ENCODE assay signal across 25 cellular contexts in genomic region chr9:137631608-137632431, GRCh38. TPM values are rescaled to one million over a fixed set of nuclear protein-coding genes. Genes with fewer than 3 reads are reported as not detected.
DNase-seq lines count a peak whose midpoint lies in the region; ATAC-seq, FAIRE-seq and TF ChIP-seq lines count a peak whose summit lies in the region.
"Had no signal": no experiment of that assay in that cellular context is flagged by ENCODE, and none has a peak within 500 bp of the region (broad histone marks: within the 10 kb centered on the region; RNA-seq: fewer than 3 reads in every experiment).

No MANE protein-coding gene starts in this region.

- DNase-seq in HepG2 (ENCODE audit: low spot score) (no peak), right lobe of liver (no peak), WTC11 (ENCODE audit: low spot score) (no peak), naive B cell (no peak), HPDE6-E6E7 (ENCODE audit: extremely low spot score) (no peak), H4 (ENCODE audit: low spot score) (no peak), hepatic stellate cell (ENCODE audit: low spot score) (no peak)
- DNase-seq: activated CD4-positive, alpha-beta memory T cell treated with anti-CD3 and anti-CD28 coated beads, Interleukin-2, amount 10 ng/mL, durations not matched to agents 7 days and 5 days; activated gamma-delta T cell treated with Interleukin-2 at 50 U/mL for 16 hours; amniotic stem cell; naive thymus-derived CD4-positive, alpha-beta T cell; NCI-H1092; NCI-H1930; NCI-H345; RPMI8226; T1000 had no signal

- H3K9me3 Mint-ChIP-seq in WTC11 (no peaks in the 10 kb centered on the region), naive B cell (no peaks in the 10 kb centered on the region)
- H3K9me3 Mint-ChIP-seq: activated CD4-positive, alpha-beta memory T cell treated with anti-CD3 and anti-CD28 coated beads, Interleukin-2, amount 10 ng/mL, durations not matched to agents 7 days and 5 days; naive thymus-derived CD4-positive, alpha-beta T cell had no signal

- H3K9me3 ChIP-seq in HepG2 (ENCODE audit: low read length) = no peaks in the 10 kb centered on the region
- H3K9me3 ChIP-seq in right lobe of liver = no peaks in the 10 kb centered on the region
- H3K9me3 ChIP-seq: breast epithelium, suprapubic skin had no signal

- peaks cover 48% of the 10 kb centered on the region for H3K4me1 Mint-ChIP-seq in WTC11
- peaks cover 50 to 74% (median 67%) of the 10 kb centered on the region in 3 donors for H3K4me1 Mint-ChIP-seq in naive B cell

- no peak overlapping the region for H3K4me3 Mint-ChIP-seq in WTC11
- peak overlapping the region in 5 of 8 donors; percentile 13 to 42 (median 33) for H3K4me3 Mint-ChIP-seq in naive B cell
- H3K4me3 Mint-ChIP-seq: activated CD4-positive, alpha-beta memory T cell treated with anti-CD3 and anti-CD28 coated beads, Interleukin-2, amount 10 ng/mL, durations not matched to agents 7 days and 5 days had no signal

- H3K27ac ChIP-seq in HepG2 (ENCODE audit: extremely low read length, insufficient read depth, low read length) (no peak overlapping the region), right lobe of liver (no peak overlapping the region)
- H3K27ac ChIP-seq: C4-2B, coronary artery, KMS-11, parathyroid adenoma had no signal

- H3K4me3 ChIP-seq in HepG2 (replicated peaks in 1 of 3; ENCODE audit: insufficient read depth in 1 of 3, low read depth in 2 of 3, low read length in 3 of 3) = no peak overlapping the region
- no peak overlapping the region for H3K4me3 ChIP-seq in right lobe of liver
- H3K4me3 ChIP-seq: coronary artery, suprapubic skin had no signal

- H3K79me2 ChIP-seq in HepG2 (ENCODE audit: insufficient read depth, low read length) = peaks cover 80% of the 10 kb centered on the region

- no peak for TF ChIP-seq POLR2A in HepG2 (IDR thresholded peaks at IDR 0.05; ENCODE audit: insufficient read depth in 1 of 2, low read depth in 2 of 2, low read length in 2 of 2)
- TF ChIP-seq POLR2A in right lobe of liver (IDR thresholded peaks at IDR 0.05) = no peak

- BruUV-seq in HepG2 (replicated peaks; lab: Mats Ljungman, UMichigan) = no TSS peak

- no peak overlapping the region for H3K4me2 ChIP-seq in HepG2 (ENCODE audit: low read depth, low read length)
- H3K4me2 ChIP-seq: KMS-11 had no signal

- H3K27me3 Mint-ChIP-seq in WTC11 (ENCODE audit: low read depth) = no peaks in the 10 kb centered on the region
- H3K27me3 Mint-ChIP-seq in naive B cell = no peaks in the 10 kb centered on the region
- H3K27me3 Mint-ChIP-seq: activated CD4-positive, alpha-beta memory T cell treated with anti-CD3 and anti-CD28 coated beads, Interleukin-2, amount 10 ng/mL, durations not matched to agents 7 days and 5 days; naive thymus-derived CD4-positive, alpha-beta T cell had no signal

- in situ Hi-C loops in HepG2 (cut with HindIII; ENCODE audit: extremely low pct_ligation_motif_present, low pct_unique_long_range_greater_than_20kb) = no loop called here

- H3K4me1 ChIP-seq in HepG2 (ENCODE audit: insufficient read depth, low read length) (peaks cover 35% of the 10 kb centered on the region), right lobe of liver (peaks cover 0 to 43% (median 8%) of the 10 kb centered on the region in 4 donors)

- TF ChIP-seq RAD21 in HepG2 (CRISPR knock-in tag; IDR thresholded peaks at IDR 0.05) = no peak

- H3K9ac ChIP-seq in HepG2 (ENCODE audit: insufficient read depth, low read depth, low read length) = no peak overlapping the region
- H3K9ac ChIP-seq: KMS-11, parathyroid adenoma had no signal

- 75% methylated on average over 16 of the region's 16 CpGs for WGBS in HepG2 (ENCODE audit: low lambda C conversion rate)
- WGBS in right lobe of liver (ENCODE audit: insufficient coverage, low coverage, low lambda C conversion rate, missing lambda C conversion rate) = 62% methylated on average over 11 of the region's 16 CpGs

- CTCF ChIA-PET in HepG2 (lab: Yijun Ruan, JAX; ENCODE audit: low intra/inter-chr PET ratio, low total read pairs) (no interaction called here), WTC11 (lab: Charles Lee) (interaction anchor here (1.6 to 1.9 kb wide), 2 partner anchors 41 to 64 kb away, joined by 5 read pairs; no protein-coding TSS in a partner anchor)

- intact Hi-C loops in HepG2 (cut with micrococcal nuclease; ENCODE audit: unreplicated experiment) (no loop called here), right lobe of liver (cut with DNase I) (no loop called here)

- H3K27me3 ChIP-seq in HepG2 (ENCODE audit: control insufficient read depth in 1 of 2, insufficient read depth in 2 of 2, low read length in 2 of 2) (no peaks in the 10 kb centered on the region), right lobe of liver (no peaks in the 10 kb centered on the region)
- H3K27me3 ChIP-seq: breast epithelium, suprapubic skin had no signal

- H3K36me3 Mint-ChIP-seq in WTC11 (peaks cover 3% of the 10 kb centered on the region; the same call in 1 of the 2 replicates), naive B cell (peaks cover 0 to 7% of the 10 kb centered on the region in 2 donors)

- POLR2A ChIA-PET in HepG2 (lab: Yijun Ruan, JAX) = no interaction called here
- POLR2A ChIA-PET in WTC11 (lab: Charles Lee) = no interaction called here

- H3K27ac Mint-ChIP-seq in WTC11 (peak overlapping the region; percentile 88), naive B cell (peak overlapping the region; percentile 61 to 81 (median 68))
- H3K27ac Mint-ChIP-seq: activated CD4-positive, alpha-beta memory T cell treated with anti-CD3 and anti-CD28 coated beads, Interleukin-2, amount 10 ng/mL, durations not matched to agents 7 days and 5 days had no signal

- no peak overlapping the region for H2AFZ ChIP-seq in HepG2 (ENCODE audit: low read length)
- H2AFZ ChIP-seq: parathyroid adenoma had no signal

- no peak for TF ChIP-seq CTCF in HepG2 (CRISPR knock-in tag; IDR thresholded peaks at IDR 0.05)
- TF ChIP-seq CTCF in right lobe of liver (IDR thresholded peaks at IDR 0.05) = no peak
- TF ChIP-seq CTCF in WTC11 (IDR thresholded peaks at IDR 0.05) = no peak

- no peak for FAIRE-seq in HepG2 (lab: Jason Lieb, UNC)
- FAIRE-seq: endometrium, urothelium cell line had no signal

- H3K36me3 ChIP-seq in HepG2 (replicated peaks in 1 of 2; ENCODE audit: control insufficient read depth in 1 of 2, insufficient read depth in 2 of 2, low read length in 2 of 2) (peaks cover 0 to 1% of the 10 kb centered on the region in 2 experiments; a peak in 2 of 5 replicates), right lobe of liver (no peaks in the 10 kb centered on the region)
- H3K36me3 ChIP-seq: breast epithelium, suprapubic skin had no signal

- TF ChIP-seq EP300 in HepG2 (IDR thresholded peaks at IDR 0.05; ENCODE audit: low read depth in 2 of 2, low read length in 2 of 2) (no peak), HepG2 (CRISPR knock-in tag; IDR thresholded peaks at IDR 0.05; ENCODE audit: borderline replicate concordance) (no peak)

- peaks cover 25% of the 10 kb centered on the region for H4K20me1 ChIP-seq in HepG2 (ENCODE audit: insufficient read depth, low read length)

- ATAC-seq in HepG2 (no peak; the same call in 2 of the 3 replicates), right lobe of liver (no peak), WTC11 (no peak), naive B cell (ENCODE audit: low read depth in 2 of 2) (no peak), HG02970 (IDR thresholded peaks at IDR 0.05; ENCODE audit: low FRiP score, unreplicated experiment) (no peak)
- ATAC-seq: naive thymus-derived CD4-positive, alpha-beta T cell had no signal

RNA-seq across cellular contexts. Expression of gene EHMT1, which starts 13.0 kb away (rescaled TPM):
- 19.2 and 23.0 TPM in 2 replicates for total RNA-seq in HepG2 (2016; rRNA removed; fragmentation: Illumina TruSeq; extraction: Trizol)
- total RNA-seq in HepG2 (2016; cell fraction: cytosol; rRNA removed; fragmentation: Illumina TruSeq; extraction: Trizol; ENCODE audit: low read depth) = 32.6 and 34.0 TPM in 2 replicates
- 15.2 and 25.2 TPM in 2 replicates for total RNA-seq in HepG2 (2016; cell fraction: insoluble cytoplasmic fraction; rRNA removed; fragmentation: Illumina TruSeq; extraction: Trizol)
- total RNA-seq in HepG2 (2016; cell fraction: membrane; rRNA removed; fragmentation: Illumina TruSeq; extraction: Trizol) = 17.9 and 21.2 TPM in 2 replicates
- 21.3 and 28.8 TPM in 2 replicates for total RNA-seq in HepG2 (2016; cell fraction: nucleus; rRNA removed; fragmentation: Illumina TruSeq; extraction: Trizol)
- 27.1 and 32.7 TPM in 2 replicates for polyA plus RNA-seq in HepG2 (2011; rRNA removed)
- 15.3 and 21.9 TPM in 2 replicates for polyA plus RNA-seq in HepG2 (2011; cell fraction: cytosol; rRNA removed)
- 115 and 134 TPM in 2 replicates for polyA plus RNA-seq in HepG2 (2011; cell fraction: nucleus; rRNA removed)
- polyA plus RNA-seq in HepG2 (2012) = 23.7 and 24.3 TPM in 2 replicates
- polyA plus RNA-seq in HepG2 (2016; cell fraction: cytosol; fragmentation: Illumina TruSeq; extraction: Trizol; ENCODE audit: low read depth) = 2.4 TPM in 2 replicates
- 15.9 and 22.8 TPM in 2 replicates for polyA plus RNA-seq in HepG2 (2016; cell fraction: insoluble cytoplasmic fraction; fragmentation: Illumina TruSeq; extraction: Trizol; ENCODE audit: low read depth)
- 6.3 and 6.9 TPM in 2 replicates for polyA plus RNA-seq in HepG2 (2016; cell fraction: membrane; fragmentation: Illumina TruSeq; extraction: Trizol; ENCODE audit: low read depth)
- 70.5 and 71.6 TPM in 2 replicates for polyA plus RNA-seq in HepG2 (2016; cell fraction: nucleus; fragmentation: Illumina TruSeq; extraction: Trizol; ENCODE audit: insufficient read depth, low read depth)
- polyA minus RNA-seq in HepG2 (2011; rRNA and poly(A)+ RNA removed; ENCODE audit: low replicate concordance) = 74.8 and 208 TPM in 2 replicates
- 20.1 and 23.4 TPM in 2 replicates for polyA minus RNA-seq in HepG2 (2011; cell fraction: cytosol; rRNA and poly(A)+ RNA removed)
- polyA minus RNA-seq in HepG2 (2011; cell fraction: nucleus; rRNA and poly(A)+ RNA removed) = 41.9 and 46.2 TPM in 2 replicates
- total RNA-seq in right lobe of liver = 10 to 100 TPM; 26.8 to 51.9 (median 36.7) TPM
- total RNA-seq in WTC11 (2021) = 152 to 170 TPM (median 154 TPM) in 3 replicates
- polyA plus RNA-seq in naive B cell (ENCODE audit: low read depth in 6 of 6) = 10 to 100 TPM in 5 of 6 donors, 1 to 10 TPM in 1; 6.7 to 45.0 (median 31.5) TPM
- total RNA-seq in H4 (2014; rRNA removed; shearing (Covaris generic)) = 18.6 and 19.5 TPM in 2 replicates

RNA-seq across cellular contexts. Expression of gene ARRDC1, which starts 26.3 kb away (rescaled TPM):
- 13.4 and 21.7 TPM in 2 replicates for total RNA-seq in HepG2 (2016; rRNA removed; fragmentation: Illumina TruSeq; extraction: Trizol)
- 8.4 and 10.0 TPM in 2 replicates for total RNA-seq in HepG2 (2016; cell fraction: cytosol; rRNA removed; fragmentation: Illumina TruSeq; extraction: Trizol; ENCODE audit: low read depth)
- total RNA-seq in HepG2 (2016; cell fraction: insoluble cytoplasmic fraction; rRNA removed; fragmentation: Illumina TruSeq; extraction: Trizol) = 12.6 and 23.4 TPM in 2 replicates
- total RNA-seq in HepG2 (2016; cell fraction: membrane; rRNA removed; fragmentation: Illumina TruSeq; extraction: Trizol) = 8.5 and 10.9 TPM in 2 replicates
- 14.0 and 15.0 TPM in 2 replicates for total RNA-seq in HepG2 (2016; cell fraction: nucleus; rRNA removed; fragmentation: Illumina TruSeq; extraction: Trizol)
- 44.4 and 50.9 TPM in 2 replicates for polyA plus RNA-seq in HepG2 (2011; rRNA removed)
- 23.8 and 38.3 TPM in 2 replicates for polyA plus RNA-seq in HepG2 (2011; cell fraction: cytosol; rRNA removed)
- polyA plus RNA-seq in HepG2 (2011; cell fraction: nucleus; rRNA removed) = 240 and 305 TPM in 2 replicates
- 16.2 and 19.0 TPM in 2 replicates for polyA plus RNA-seq in HepG2 (2012)
- polyA plus RNA-seq in HepG2 (2016; cell fraction: cytosol; fragmentation: Illumina TruSeq; extraction: Trizol; ENCODE audit: low read depth) = 5.5 and 7.1 TPM in 2 replicates
- polyA plus RNA-seq in HepG2 (2016; cell fraction: insoluble cytoplasmic fraction; fragmentation: Illumina TruSeq; extraction: Trizol; ENCODE audit: low read depth) = 13.7 and 16.1 TPM in 2 replicates
- polyA plus RNA-seq in HepG2 (2016; cell fraction: membrane; fragmentation: Illumina TruSeq; extraction: Trizol; ENCODE audit: low read depth) = 6.1 and 7.5 TPM in 2 replicates
- 53.7 and 57.4 TPM in 2 replicates for polyA plus RNA-seq in HepG2 (2016; cell fraction: nucleus; fragmentation: Illumina TruSeq; extraction: Trizol; ENCODE audit: insufficient read depth, low read depth)
- polyA minus RNA-seq in HepG2 (2011; rRNA and poly(A)+ RNA removed; ENCODE audit: low replicate concordance) = 48.5 and 187 TPM in 2 replicates
- 10.7 and 12.0 TPM in 2 replicates for polyA minus RNA-seq in HepG2 (2011; cell fraction: cytosol; rRNA and poly(A)+ RNA removed)
- polyA minus RNA-seq in HepG2 (2011; cell fraction: nucleus; rRNA and poly(A)+ RNA removed) = 32.6 and 32.9 TPM in 2 replicates
- total RNA-seq in right lobe of liver = 10 to 100 TPM; 19.1 to 45.0 (median 25.2) TPM
- 41.2 to 48.3 TPM (median 41.3 TPM) in 3 replicates for total RNA-seq in WTC11 (2021)
- 10 to 100 TPM; 30.3 to 65.5 (median 40.0) TPM for polyA plus RNA-seq in naive B cell (ENCODE audit: low read depth in 6 of 6)
- total RNA-seq in H4 (2014; rRNA removed; shearing (Covaris generic)) = 11.6 and 26.5 TPM in 2 replicates

RNA-seq across cellular contexts. Expression of gene ZMYND19, which starts 41.5 kb away (rescaled TPM):
- total RNA-seq in HepG2 (2016; rRNA removed; fragmentation: Illumina TruSeq; extraction: Trizol) (29.6 and 38.7 TPM in 2 replicates), right lobe of liver (10 to 100 TPM in 2 of 6 experiments, 1 to 10 TPM in 4; 8.4 to 11.7 (median 9.0) TPM), WTC11 (2021) (61.9 to 77.9 TPM (median 63.8 TPM) in 3 replicates)
- 103 and 108 TPM in 2 replicates for total RNA-seq in HepG2 (2016; cell fraction: cytosol; rRNA removed; fragmentation: Illumina TruSeq; extraction: Trizol; ENCODE audit: low read depth)
- 26.0 and 40.1 TPM in 2 replicates for total RNA-seq in HepG2 (2016; cell fraction: insoluble cytoplasmic fraction; rRNA removed; fragmentation: Illumina TruSeq; extraction: Trizol)
- total RNA-seq in HepG2 (2016; cell fraction: membrane; rRNA removed; fragmentation: Illumina TruSeq; extraction: Trizol) = 93.6 and 97.4 TPM in 2 replicates
- 26.3 and 30.8 TPM in 2 replicates for total RNA-seq in HepG2 (2016; cell fraction: nucleus; rRNA removed; fragmentation: Illumina TruSeq; extraction: Trizol)
- polyA plus RNA-seq in HepG2 (2011; rRNA removed) (21.3 and 21.8 TPM in 2 replicates), naive B cell (ENCODE audit: low read depth in 6 of 6) (10 to 100 TPM in 1 of 6 donors, 1 to 10 TPM in 5; 4.2 to 13.3 (median 7.2) TPM)
- 19.1 and 23.2 TPM in 2 replicates for polyA plus RNA-seq in HepG2 (2011; cell fraction: cytosol; rRNA removed)
- polyA plus RNA-seq in HepG2 (2011; cell fraction: nucleus; rRNA removed) = 46.9 and 49.7 TPM in 2 replicates
- polyA plus RNA-seq in HepG2 (2012) = 16.9 and 18.6 TPM in 2 replicates
- 80.6 TPM in 2 replicates for polyA plus RNA-seq in HepG2 (2016; cell fraction: cytosol; fragmentation: Illumina TruSeq; extraction: Trizol; ENCODE audit: low read depth)
- polyA plus RNA-seq in HepG2 (2016; cell fraction: insoluble cytoplasmic fraction; fragmentation: Illumina TruSeq; extraction: Trizol; ENCODE audit: low read depth) = 32.1 and 34.5 TPM in 2 replicates
- 89.7 and 93.0 TPM in 2 replicates for polyA plus RNA-seq in HepG2 (2016; cell fraction: membrane; fragmentation: Illumina TruSeq; extraction: Trizol; ENCODE audit: low read depth)
- 60.9 and 67.4 TPM in 2 replicates for polyA plus RNA-seq in HepG2 (2016; cell fraction: nucleus; fragmentation: Illumina TruSeq; extraction: Trizol; ENCODE audit: insufficient read depth, low read depth)
- polyA minus RNA-seq in HepG2 (2011; rRNA and poly(A)+ RNA removed; ENCODE audit: low replicate concordance) = 9.8 and 59.1 TPM in 2 replicates
- 6.4 and 6.5 TPM in 2 replicates for polyA minus RNA-seq in HepG2 (2011; cell fraction: cytosol; rRNA and poly(A)+ RNA removed)
- polyA minus RNA-seq in HepG2 (2011; cell fraction: nucleus; rRNA and poly(A)+ RNA removed) = 13.0 and 13.1 TPM in 2 replicates
- total RNA-seq in H4 (2014; rRNA removed; shearing (Covaris generic)) = 21.3 and 26.8 TPM in 2 replicates

RNA-seq across cellular contexts. Expression of gene DPH7, which starts 53.1 kb away (rescaled TPM):
- total RNA-seq in HepG2 (2016; rRNA removed; fragmentation: Illumina TruSeq; extraction: Trizol) (22.6 and 31.6 TPM in 2 replicates), right lobe of liver (10 to 100 TPM in 5 of 6 experiments, 1 to 10 TPM in 1; 9.2 to 17.8 (median 11.8) TPM), WTC11 (2021) (40.3 to 43.9 TPM (median 40.5 TPM) in 3 replicates)
- 23.7 and 28.0 TPM in 2 replicates for total RNA-seq in HepG2 (2016; cell fraction: cytosol; rRNA removed; fragmentation: Illumina TruSeq; extraction: Trizol; ENCODE audit: low read depth)
- 21.4 and 31.8 TPM in 2 replicates for total RNA-seq in HepG2 (2016; cell fraction: insoluble cytoplasmic fraction; rRNA removed; fragmentation: Illumina TruSeq; extraction: Trizol)
- total RNA-seq in HepG2 (2016; cell fraction: membrane; rRNA removed; fragmentation: Illumina TruSeq; extraction: Trizol) = 27.7 and 31.4 TPM in 2 replicates
- total RNA-seq in HepG2 (2016; cell fraction: nucleus; rRNA removed; fragmentation: Illumina TruSeq; extraction: Trizol) = 34.5 and 40.2 TPM in 2 replicates
- polyA plus RNA-seq in HepG2 (2011; rRNA removed) (27.6 and 36.9 TPM in 2 replicates), naive B cell (ENCODE audit: low read depth in 6 of 6) (10 to 100 TPM; 19.1 to 53.9 (median 32.6) TPM)
- polyA plus RNA-seq in HepG2 (2011; cell fraction: cytosol; rRNA removed) = 15.3 and 20.0 TPM in 2 replicates
- polyA plus RNA-seq in HepG2 (2011; cell fraction: nucleus; rRNA removed) = 128 and 151 TPM in 2 replicates
- polyA plus RNA-seq in HepG2 (2012) = 15.1 and 23.7 TPM in 2 replicates
- 12.4 and 19.6 TPM in 2 replicates for polyA plus RNA-seq in HepG2 (2016; cell fraction: cytosol; fragmentation: Illumina TruSeq; extraction: Trizol; ENCODE audit: low read depth)
- 16.4 and 19.1 TPM in 2 replicates for polyA plus RNA-seq in HepG2 (2016; cell fraction: insoluble cytoplasmic fraction; fragmentation: Illumina TruSeq; extraction: Trizol; ENCODE audit: low read depth)
- polyA plus RNA-seq in HepG2 (2016; cell fraction: membrane; fragmentation: Illumina TruSeq; extraction: Trizol; ENCODE audit: low read depth) = 18.6 and 24.9 TPM in 2 replicates
- polyA plus RNA-seq in HepG2 (2016; cell fraction: nucleus; fragmentation: Illumina TruSeq; extraction: Trizol; ENCODE audit: insufficient read depth, low read depth) = 78.6 and 82.4 TPM in 2 replicates
- 13.7 and 46.0 TPM in 2 replicates for polyA minus RNA-seq in HepG2 (2011; rRNA and poly(A)+ RNA removed; ENCODE audit: low replicate concordance)
- 4.0 and 7.5 TPM in 2 replicates for polyA minus RNA-seq in HepG2 (2011; cell fraction: cytosol; rRNA and poly(A)+ RNA removed)
- polyA minus RNA-seq in HepG2 (2011; cell fraction: nucleus; rRNA and poly(A)+ RNA removed) = 27.8 and 33.3 TPM in 2 replicates
- 15.3 and 16.1 TPM in 2 replicates for total RNA-seq in H4 (2014; rRNA removed; shearing (Covaris generic))

Comparison
In these comparisons a context has a peak if more than half of its experiments do, and no peak if none do; other contexts are left out.
1. Of the 50 proteins assayed by ChIP-seq in both HepG2 and WTC11: peak only in HepG2: ZNF121; only in WTC11: none; in both: none; in neither: 49.